ENCODE assay signal across 16 cellular contexts in genomic region chr1:116764466-116764896, GRCh38. TPM values are rescaled to one million over a fixed set of nuclear protein-coding genes. Genes with fewer than 3 reads are reported as not detected.
A peak's percentile ranks its signal among the peaks of the same experiment; 100 is the strongest.
DNase-seq lines count a peak whose midpoint lies in the region; ATAC-seq and TF ChIP-seq lines count a peak whose summit lies in the region.
"Had no signal": no experiment of that assay in that cellular context is flagged by ENCODE, and none has a peak within 500 bp of the region (broad histone marks: within the 10 kb centered on the region; RNA-seq: fewer than 3 reads in every experiment).

No MANE protein-coding gene starts in this region.

- H3K36me3 Mint-ChIP-seq in activated T-cell treated with anti-CD3 and anti-CD28 coated beads, Interleukin-2, amount 50 U/mL, for 72 hours (ENCODE audit: insufficient read depth in 2 of 2), result peaks cover 63 to 82% of the 10 kb centered on the region in 2 donors
- H3K36me3 Mint-ChIP-seq in immature natural killer cell, result peaks cover 56 to 81% (median 64%) of the 10 kb centered on the region in 3 donors

- no peak for TF ChIP-seq EP300 in transverse colon (IDR thresholded peaks at IDR 0.05; ENCODE audit: low read depth)

- peak; percentile 17 to 36 for ATAC-seq in activated T-cell treated with anti-CD3 and anti-CD28 coated beads, Interleukin-2, amount 50 U/mL, for 72 hours (replicated peaks in 1 of 2)
- no peak for ATAC-seq in GM21526 (IDR thresholded peaks at IDR 0.05; ENCODE audit: low FRiP score, unreplicated experiment)

- peak in 1 of 5 experiments; percentile 5 for TF ChIP-seq CTCF in transverse colon (IDR thresholded peaks at IDR 0.05)
- no peak for TF ChIP-seq CTCF in GM13976 (IDR thresholded peaks at IDR 0.05; ENCODE audit: borderline replicate concordance, control extremely low read depth, extremely low read depth, insufficient read depth, missing control alignments)

- no peaks in the 10 kb centered on the region for H3K27me3 Mint-ChIP-seq in activated T-cell treated with anti-CD3 and anti-CD28 coated beads, Interleukin-2, amount 50 U/mL, for 72 hours (ENCODE audit: low read depth)
- peaks cover 2 to 6% (median 3%) of the 10 kb centered on the region in 3 donors for H3K27me3 Mint-ChIP-seq in immature natural killer cell (ENCODE audit: low read depth in 3 of 3)

- no peak overlapping the region for H3K4me3 ChIP-seq in transverse colon
- H3K4me3 ChIP-seq: lung, SJCRH30, smooth muscle cell had no signal

- no peaks in the 10 kb centered on the region for H3K27me3 ChIP-seq in transverse colon
- H3K27me3 ChIP-seq: SJCRH30 had no signal

- WGBS in transverse colon (ENCODE audit: low coverage in 1 of 2), 2 donors, result 77% methylated on average over 5 of the region's 5 CpGs; no CpG with 5 or more reads in 1 of the 2 donors

- peak overlapping the region; percentile 98 to 99 for H3K4me3 Mint-ChIP-seq in activated T-cell treated with anti-CD3 and anti-CD28 coated beads, Interleukin-2, amount 50 U/mL, for 72 hours
- peak overlapping the region in 3 of 5 donors; percentile 56 to 87 (median 67) for H3K4me3 Mint-ChIP-seq in immature natural killer cell

- intact Hi-C loops in transverse colon (cut with DNase I; ENCODE audit: low total_unique reads), result no loop called here

- peak; percentile 77 for DNase-seq in activated naive CD4-positive, alpha-beta T cell treated with Interleukin-2 at 50 U/mL for 16 hours
- no peak for DNase-seq in activated naive CD4-positive, alpha-beta T cell (lab: John Stamatoyannopoulos, UW)
- peak; percentile 77 to 83 for DNase-seq in activated T-cell treated with anti-CD3 and anti-CD28 coated beads, Interleukin-2, amount 50 U/mL, for 72 hours
- DNase-seq in immature natural killer cell (peak in 1 of 3 donors; percentile 40), transverse colon (no peak), GM13976 (ENCODE audit: low spot score) (no peak), mesenteric fat pad (ENCODE audit: low spot score) (no peak)
- DNase-seq: NCI-H748 treated with DMSO at 0.1 percent for 48 hours had no signal

- no peaks in the 10 kb centered on the region for H3K36me3 ChIP-seq in transverse colon
- H3K36me3 ChIP-seq: neutrophil, SJCRH30 had no signal

- H3K9me3 Mint-ChIP-seq in activated T-cell treated with anti-CD3 and anti-CD28 coated beads, Interleukin-2, amount 50 U/mL, for 72 hours, result no peaks in the 10 kb centered on the region
- no peaks in the 10 kb centered on the region for H3K9me3 Mint-ChIP-seq in immature natural killer cell

- no peaks in the 10 kb centered on the region for H3K9me3 ChIP-seq in transverse colon
- H3K9me3 ChIP-seq: neutrophil, SJCRH30 had no signal

- H3K27ac ChIP-seq in transverse colon, result peak overlapping the region in 3 of 4 donors; percentile 41 to 51 (median 50)
- H3K27ac ChIP-seq: neutrophil, SJCRH30, VCaP had no signal

- H3K27ac Mint-ChIP-seq in activated T-cell treated with anti-CD3 and anti-CD28 coated beads, Interleukin-2, amount 50 U/mL, for 72 hours, result peak overlapping the region; percentile 99
- H3K27ac Mint-ChIP-seq in immature natural killer cell, result peak overlapping the region; percentile 87 to 98 (median 92)

- TF ChIP-seq POLR2A in transverse colon (IDR thresholded peaks at IDR 0.05), result no peak

- peaks cover 0 to 9% (median 0%) of the 10 kb centered on the region in 4 donors for H3K4me1 ChIP-seq in transverse colon
- H3K4me1 ChIP-seq: SJCRH30 had no signal

- H3K4me1 Mint-ChIP-seq in activated T-cell treated with anti-CD3 and anti-CD28 coated beads, Interleukin-2, amount 50 U/mL, for 72 hours (ENCODE audit: low read depth), result peaks cover 94% of the 10 kb centered on the region
- H3K4me1 Mint-ChIP-seq in immature natural killer cell, result peaks cover 94 to 99% of the 10 kb centered on the region in 2 donors

- in situ Hi-C loops in transverse colon (cut with MboI; ENCODE audit: low pct_ligation_motif_present in 1 of 4, low pct_unique_long_range_greater_than_20kb in 1 of 4, low sequenced_read_pairs in 3 of 4), result no loop called here
- in situ Hi-C loops in GM13976 (cut with MboI; ENCODE audit: low sequenced_read_pairs, unreplicated experiment), result no loop called here

RNA-seq across cellular contexts. Expression of gene CD2, which starts 10.3 kb away (rescaled TPM):
- total RNA-seq in activated T-cell treated with anti-CD3 and anti-CD28 coated beads, Interleukin-2, amount 50 U/mL, for 72 hours, result 100 to 1,000 TPM; 232 to 298 TPM
- polyA plus RNA-seq in immature natural killer cell, result 100 to 1,000 TPM; 246 to 341 (median 325) TPM
- total RNA-seq in transverse colon (1 to 10 TPM in 3 of 4 donors, not detected in 1; 5.0 to 8.7 (median 6.3) TPM), mesenteric fat pad (2.3 TPM)
- total RNA-seq: fibroblast of lung, SJCRH30, smooth muscle cell had no signal
- polyA plus RNA-seq: AG04450, fibroblast of lung, smooth muscle cell had no signal

Comparison
In these comparisons a context has a peak if more than half of its experiments do, and no peak if none do; other contexts are left out.
1. DNase-seq: peak in activated naive CD4-positive, alpha-beta T cell treated with Interleukin-2 at 50 U/mL for 16 hours (single experiment) and activated T-cell treated with anti-CD3 and anti-CD28 coated beads, Interleukin-2, amount 50 U/mL, for 72 hours (2 of 2); none in activated naive CD4-positive, alpha-beta T cell (0 of 4), transverse colon (single experiment), GM13976 (single experiment) and mesenteric fat pad (single experiment).
2. RNA of gene CD2, which starts 10.3 kb away (total RNA-seq): 232 to 298 TPM in activated T-cell treated with anti-CD3 and anti-CD28 coated beads, Interleukin-2, amount 50 U/mL, for 72 hours; 5.0 to 8.7 TPM in transverse colon and 2.3 TPM in mesenteric fat pad (single experiment); every median in the first group is over 10 times any median in the second.